ENCODE assay signal across 13 cellular contexts in the genomic region with DNA sequence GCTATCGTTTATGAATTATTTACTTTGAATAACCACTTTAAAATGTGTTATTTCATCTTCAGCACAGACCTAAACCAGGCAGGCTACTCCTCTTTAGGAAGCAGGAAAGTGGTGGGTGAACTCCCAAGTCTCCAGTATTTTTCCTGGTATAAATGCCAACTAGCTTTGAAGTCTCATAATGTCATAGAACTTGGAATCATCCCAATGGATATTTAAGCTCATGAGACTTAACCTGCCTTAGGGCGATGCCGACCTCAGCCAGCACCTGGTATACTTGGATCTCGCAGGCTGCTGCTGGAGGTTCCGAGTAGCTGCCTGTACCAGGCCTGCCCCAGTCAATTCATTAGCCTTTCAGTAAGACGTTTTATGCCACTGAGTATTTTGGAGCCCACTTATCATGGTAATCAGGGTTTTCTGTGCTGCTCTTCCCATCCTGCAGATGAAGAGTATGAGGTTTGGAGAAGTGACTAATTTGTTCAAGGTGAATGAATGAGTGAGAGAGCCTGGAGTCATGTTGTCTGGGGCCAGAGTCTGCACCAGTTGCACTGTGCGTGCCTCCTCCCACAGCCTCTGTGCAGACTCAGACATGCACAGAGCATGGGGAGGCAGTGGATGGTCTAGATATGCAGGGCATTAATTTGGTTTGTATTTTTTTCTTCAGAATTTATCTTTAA. TPM values are rescaled to one million over a fixed set of nuclear protein-coding genes. Genes with fewer than 3 reads are reported as not detected.
A peak's percentile ranks its signal among the peaks of the same experiment; 100 is the strongest.
DNase-seq lines count a peak whose midpoint lies in the region; ATAC-seq and TF ChIP-seq lines count a peak whose summit lies in the region.
"Had no signal": no experiment of that assay in that cellular context is flagged by ENCODE, and none has a peak within 500 bp of the region (broad histone marks: within the 10 kb centered on the region; RNA-seq: fewer than 3 reads in every experiment).

No MANE protein-coding gene starts in this region.

- H3K4me1 Mint-ChIP-seq in endodermal cell = peaks cover 31% of the 10 kb centered on the region

- DNase-seq in NCI-H1105 treated with DMSO at 0.1 percent for 48 hours (lab: John Stamatoyannopoulos, UW) (peak; percentile 37), NCI-H1105 (lab: John Stamatoyannopoulos, UW) (no peak), endodermal cell (no peak), sigmoid colon (no peak), DMS153 treated with DMSO at 0.1 percent for 48 hours (lab: John Stamatoyannopoulos, UW; ENCODE audit: unreplicated experiment) (no peak), iPS-NIHi7 (ENCODE audit: extremely low spot score) (no peak), WERI-Rb-1 (no peak)
- DNase-seq: 8988T, activated B cell treated with CpG ODN at 0.5 μM for 24 hours, pancreas, tibial artery had no signal

- H3K4me1 ChIP-seq in endodermal cell (ENCODE audit: control insufficient read depth, insufficient read depth, low read length) (peaks cover 20% of the 10 kb centered on the region), sigmoid colon (peaks cover 0 to 79% (median 72%) of the 10 kb centered on the region in 4 donors)
- H3K4me1 ChIP-seq: breast epithelium had no signal

- H3K27ac ChIP-seq in endodermal cell (ENCODE audit: low read depth, low read length) (peak overlapping the region; percentile 97), sigmoid colon (peak overlapping the region in 3 of 4 donors; percentile 81 to 93 (median 82)), WERI-Rb-1 (no peak overlapping the region)
- H3K27ac ChIP-seq: pancreas had no signal

- H3K4me3 ChIP-seq in endodermal cell (ENCODE audit: low read length) (no peak overlapping the region), sigmoid colon (no peak overlapping the region), WERI-Rb-1 (ENCODE audit: low read depth, low read length) (no peak overlapping the region)
- H3K4me3 ChIP-seq: breast epithelium, pancreas, tibial artery had no signal

- no peaks in the 10 kb centered on the region for H3K9me3 Mint-ChIP-seq in endodermal cell
- H3K9me3 Mint-ChIP-seq: activated B cell treated with CpG ODN at 0.5 μM for 24 hours had no signal

- intact Hi-C loops in sigmoid colon (cut with DNase I) = loop anchor here (5.0 kb wide), 1 partner anchor 34 kb away; the partner anchor contains the start of gene VANGL1

- H3K4me3 Mint-ChIP-seq in endodermal cell = no peak overlapping the region
- H3K4me3 Mint-ChIP-seq: activated B cell treated with CpG ODN at 0.5 μM for 24 hours had no signal

- H3K27me3 ChIP-seq in endodermal cell (ENCODE audit: control insufficient read depth, insufficient read depth, low read length, poor library complexity, severe bottlenecking) (no peaks in the 10 kb centered on the region), sigmoid colon (no peaks in the 10 kb centered on the region), WERI-Rb-1 (ENCODE audit: insufficient read depth, low read depth, severe bottlenecking) (no peaks in the 10 kb centered on the region)
- H3K27me3 ChIP-seq: breast epithelium, pancreas, tibial artery had no signal

- peak overlapping the region; percentile 83 for H3K27ac Mint-ChIP-seq in endodermal cell
- H3K27ac Mint-ChIP-seq: activated B cell treated with CpG ODN at 0.5 μM for 24 hours had no signal

- ATAC-seq in HG03442 (IDR thresholded peaks at IDR 0.05; ENCODE audit: unreplicated experiment) = peak; percentile 25
- ATAC-seq: pancreas had no signal

- 94 to 95% methylated on average over 6 to 7 of the region's 7 CpGs for WGBS in endodermal cell (ENCODE audit: insufficient coverage in 1 of 2, insufficient read length in 1 of 2), 2 experiments
- WGBS in sigmoid colon, 2 donors = 21 to 71% methylated on average over 7 of the region's 7 CpGs

- H3K27me3 Mint-ChIP-seq in endodermal cell (ENCODE audit: insufficient read depth) = no peaks in the 10 kb centered on the region
- H3K27me3 Mint-ChIP-seq: activated B cell treated with CpG ODN at 0.5 μM for 24 hours had no signal

- no peak for TF ChIP-seq EP300 in sigmoid colon (IDR thresholded peaks at IDR 0.05)

- peak overlapping the region; percentile 55 for H3K9ac ChIP-seq in endodermal cell (ENCODE audit: extremely low read depth, low read length, poor library complexity, severe bottlenecking)

- H3K36me3 ChIP-seq in endodermal cell (ENCODE audit: control insufficient read depth, insufficient read depth, low read length) (peaks cover 94% of the 10 kb centered on the region), sigmoid colon (no peaks in the 10 kb centered on the region), WERI-Rb-1 (no peaks in the 10 kb centered on the region)
- H3K36me3 ChIP-seq: breast epithelium, pancreas had no signal

- H3K36me3 Mint-ChIP-seq in endodermal cell (ENCODE audit: low read depth) = peaks cover 58% of the 10 kb centered on the region

- TF ChIP-seq POLR2A in sigmoid colon (IDR thresholded peaks at IDR 0.05) = no peak

- TF ChIP-seq CTCF in endodermal cell (conservative IDR thresholded peaks at IDR 0.05) = no peak
- TF ChIP-seq CTCF in sigmoid colon (IDR thresholded peaks at IDR 0.05) = no peak
- no peak for TF ChIP-seq CTCF in WERI-Rb-1 (IDR thresholded peaks at IDR 0.05; ENCODE audit: low read depth, low read length)

- H3K9me3 ChIP-seq in endodermal cell (ENCODE audit: control insufficient read depth, low read length) (no peaks in the 10 kb centered on the region), sigmoid colon (no peaks in the 10 kb centered on the region), WERI-Rb-1 (ENCODE audit: severe bottlenecking) (no peaks in the 10 kb centered on the region)
- H3K9me3 ChIP-seq: breast epithelium, pancreas, tibial artery had no signal

RNA-seq across cellular contexts. Expression of gene VANGL1, which starts 34.9 kb away (rescaled TPM):
- total RNA-seq in endodermal cell = 10 to 100 TPM; 47.2 to 66.4 TPM
- 14.6 TPM for polyA plus RNA-seq in endodermal cell (2013, experiment 1 of 2)
- 16.4 TPM for polyA plus RNA-seq in endodermal cell (2013, experiment 2 of 2)
- total RNA-seq in sigmoid colon = 10 to 100 TPM in 1 of 4 donors, 1 to 10 TPM in 3; 7.1 to 14.7 (median 8.1) TPM
- 1 to 10 TPM; 1.2 to 5.0 (median 2.5) TPM for polyA plus RNA-seq in sigmoid colon
